ENCODE assay signal across 2 cellular contexts in genomic region chr5:16704945-16705344, GRCh38.
TF ChIP-seq lines count a peak whose summit lies in the region.

No MANE protein-coding gene starts in this region.

TF ChIP-seq in GM23338, 12 proteins besides CTCF, POLR2A, EP300 and RAD21 (continued from another document):
- TF ChIP-seq ZNF462 (CRISPR knock-in tag; IDR thresholded peaks at IDR 0.05) (no peak), EZH2 (IDR thresholded peaks at IDR 0.05; ENCODE audit: low read depth, unreplicated experiment) (no peak), CREB1 (CRISPR knock-in tag; IDR thresholded peaks at IDR 0.05; ENCODE audit: low read depth) (no peak), STAT1 (IDR thresholded peaks at IDR 0.05; ENCODE audit: unreplicated experiment) (no peak), POLR2AphosphoS5 (IDR thresholded peaks at IDR 0.05; ENCODE audit: low read depth) (no peak), REST (IDR thresholded peaks at IDR 0.05; ENCODE audit: unreplicated experiment) (no peak), EZH2phosphoT487 (IDR thresholded peaks at IDR 0.05; ENCODE audit: unreplicated experiment) (no peak), NANOG (IDR thresholded peaks at IDR 0.05; ENCODE audit: borderline replicate concordance) (no peak)
TF ChIP-seq in GM23338: peak in this region for 0.

TF ChIP-seq in WTC11, 78 proteins besides CTCF, POLR2A, EP300 and RAD21 (continued from another document):
- TF ChIP-seq STAT6 (CRISPR knock-in tag; conservative IDR thresholded peaks at IDR 0.05; ENCODE audit: low read depth) (no peak), FOXP4 (CRISPR knock-in tag; IDR thresholded peaks at IDR 0.05) (no peak), NFYB (CRISPR knock-in tag; conservative IDR thresholded peaks at IDR 0.05; ENCODE audit: low read depth) (no peak), SMAD3 (CRISPR knock-in tag; IDR thresholded peaks at IDR 0.05; ENCODE audit: borderline replicate concordance) (no peak), FOXP1 (CRISPR knock-in tag; IDR thresholded peaks at IDR 0.05; ENCODE audit: borderline replicate concordance) (no peak), IRF2 (CRISPR knock-in tag; IDR thresholded peaks at IDR 0.05; ENCODE audit: borderline replicate concordance, low read depth) (no peak), ZNF671 (CRISPR knock-in tag; IDR thresholded peaks at IDR 0.05) (no peak), E2F1 (CRISPR knock-in tag; IDR thresholded peaks at IDR 0.05) (no peak), RELA (CRISPR knock-in tag; IDR thresholded peaks at IDR 0.05; ENCODE audit: borderline replicate concordance) (no peak), ESRRA (CRISPR knock-in tag; IDR thresholded peaks at IDR 0.05; ENCODE audit: borderline replicate concordance) (no peak), EMX1 (CRISPR knock-in tag; IDR thresholded peaks at IDR 0.05) (no peak), ZNF317 (CRISPR knock-in tag; IDR thresholded peaks at IDR 0.05; ENCODE audit: borderline replicate concordance, low read depth) (no peak)
